In the genomic region with DNA sequence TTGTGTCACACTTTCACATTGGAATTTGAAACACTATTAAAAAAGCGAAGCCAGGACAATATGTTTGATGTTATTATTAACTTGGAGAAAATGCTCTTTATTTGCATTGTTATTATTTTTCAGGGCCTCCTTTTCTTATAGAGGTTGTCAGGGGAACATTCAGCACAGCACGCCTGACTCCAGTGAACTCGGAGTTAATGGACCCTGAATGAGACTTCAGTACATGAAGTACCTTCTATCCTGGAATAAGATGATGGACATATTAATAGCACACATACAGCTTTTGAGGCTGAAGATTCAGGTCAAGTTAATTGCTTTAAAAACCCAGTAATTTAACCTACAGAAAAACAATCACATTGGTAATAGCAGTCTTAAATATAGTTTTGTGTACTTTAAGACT, we compare ENCODE assay signal across 20 cellular contexts.
"Had no signal": no experiment of that assay in that cellular context is flagged by ENCODE, and none has a peak within 500 bp of the region (broad histone marks: within the 10 kb centered on the region; RNA-seq: fewer than 3 reads in every experiment).

No MANE protein-coding gene starts in this region.

- DNase-seq: Kasumi-1, MM.1S, MV-4-11, NCI-H1048, NCI-H1105, NCI-H1436, NCI-H187, NCI-H2029, NCI-H2081 treated with DMSO at 0.1 percent for 48 hours, NCI-H345, NCI-H446 treated with DMSO at 0.1 percent for 48 hours, NCI-H510A treated with DMSO at 0.1 percent for 48 hours, NCI-H526 treated with DMSO at 0.1 percent for 48 hours, NCI-H774, SHP77 treated with DMSO at 0.1 percent for 48 hours, SJCRH30, T-helper 1 cell, T-helper 2 cell had no signal

- ATAC-seq: K562, SK-N-SH treated with all-trans-retinoic acid at 6 μM for 48 hours had no signal
